Comparison of ENCODE assay signal across 8 cellular contexts in the genomic region with DNA sequence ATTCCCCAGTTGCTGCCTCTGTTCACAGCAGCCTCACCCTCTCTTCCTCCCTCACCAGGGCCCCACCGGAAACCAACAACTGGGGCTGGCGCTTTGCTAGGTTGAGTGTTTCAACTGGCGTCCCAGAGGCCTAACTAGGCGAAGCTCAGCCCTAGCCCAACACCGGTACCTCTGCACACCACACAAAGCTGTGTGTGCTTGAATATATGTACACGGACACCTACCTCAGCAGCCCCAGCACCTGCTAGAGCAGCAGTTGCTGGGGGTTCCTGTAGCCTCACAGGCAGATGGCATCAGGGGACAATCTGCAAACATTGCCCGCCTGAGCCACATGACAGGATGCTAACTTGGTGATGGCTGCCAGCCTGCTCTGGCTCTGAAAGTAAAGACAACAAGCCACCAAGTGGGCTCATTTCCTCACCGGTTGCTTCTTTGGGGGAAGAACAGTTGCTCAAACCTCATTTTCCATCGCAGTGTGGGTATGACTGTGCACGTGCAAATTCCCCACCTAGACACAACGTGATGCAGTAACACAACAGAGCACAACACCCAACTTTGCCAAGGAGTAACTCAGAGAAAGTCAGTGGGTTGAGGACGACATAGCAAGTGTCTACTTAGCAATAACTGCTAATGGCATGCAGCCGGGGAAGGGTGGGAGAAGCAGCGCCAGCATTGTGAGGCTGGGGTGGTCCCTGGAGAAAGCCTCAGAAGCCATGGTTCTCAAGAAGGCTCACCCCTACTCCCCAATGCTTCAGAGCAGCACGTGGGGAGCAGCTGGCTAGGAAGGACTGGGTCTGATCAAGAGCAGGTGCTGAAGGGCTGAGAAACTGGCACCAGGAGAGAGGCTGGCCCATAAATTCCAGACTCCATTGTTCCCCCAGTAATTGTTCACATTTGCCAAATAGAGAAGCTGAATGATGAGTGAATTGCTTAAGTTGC.
DNase-seq lines count a peak whose midpoint lies in the region; ATAC-seq and TF ChIP-seq lines count a peak whose summit lies in the region.

No MANE protein-coding gene starts in this region.

- H3K36me3 ChIP-seq in tibial nerve = no peaks in the 10 kb centered on the region

- TF ChIP-seq CTCF in tibial nerve (IDR thresholded peaks at IDR 0.05) = no peak
- no peak for TF ChIP-seq CTCF in mesothelial cell of epicardium (IDR thresholded peaks at IDR 0.05; ENCODE audit: unreplicated experiment)

- no peaks in the 10 kb centered on the region for H3K27me3 ChIP-seq in tibial nerve

- H3K4me3 Mint-ChIP-seq in mesothelial cell of epicardium = no peak overlapping the region

- H3K9me3 Mint-ChIP-seq in mesothelial cell of epicardium = peaks cover 28% of the 10 kb centered on the region

- peak; percentile 36 for ATAC-seq in GM21423 (IDR thresholded peaks at IDR 0.05; ENCODE audit: unreplicated experiment)
- peak; percentile 41 for ATAC-seq in sciatic nerve

- no peak overlapping the region for H3K27ac Mint-ChIP-seq in mesothelial cell of epicardium

- H3K4me1 ChIP-seq in tibial nerve = peaks cover 0 to 12% (median 2%) of the 10 kb centered on the region in 4 donors

- peaks cover 25% of the 10 kb centered on the region for H3K4me1 Mint-ChIP-seq in mesothelial cell of epicardium

- no peaks in the 10 kb centered on the region for H3K36me3 Mint-ChIP-seq in mesothelial cell of epicardium

- H3K4me3 ChIP-seq in tibial nerve = no peak overlapping the region

- no peaks in the 10 kb centered on the region for H3K27me3 Mint-ChIP-seq in mesothelial cell of epicardium (ENCODE audit: low read depth)

- H3K9me3 ChIP-seq in tibial nerve = no peaks in the 10 kb centered on the region

- no peak for TF ChIP-seq POLR2A in tibial nerve (IDR thresholded peaks at IDR 0.05)

- peak overlapping the region in 1 of 4 donors; percentile 59 for H3K27ac ChIP-seq in tibial nerve

- WGBS in tibial nerve, 2 donors = 74 to 79% methylated on average over 10 to 15 of the region's 15 CpGs

- intact Hi-C loops in sciatic nerve (cut with DNase I) = loop anchor here (10.0 kb wide), 1 partner anchor 117 kb away; no protein-coding TSS in a partner anchor

- no peak for TF ChIP-seq EP300 in tibial nerve (IDR thresholded peaks at IDR 0.05)

- peak; percentile 77 to 83 for DNase-seq in Kasumi-1 (lab: John Stamatoyannopoulos, UW)
- DNase-seq in activated T-cell treated with anti-CD3 and anti-CD28 coated beads, Interleukin-2, amount 50 U/mL, for 1 hour = peak; percentile 72
- no peak for DNase-seq in sciatic nerve (ENCODE audit: low spot score)
- no peak for DNase-seq in tibial nerve (ENCODE audit: low spot score in 2 of 2)
- no peak for DNase-seq in OCI-M1 (lab: John Stamatoyannopoulos, UW)
- no peak for DNase-seq in mesothelial cell of epicardium (ENCODE audit: low spot score in 2 of 2, unreplicated experiment in 2 of 2)
- DNase-seq in NCI-H1092 (lab: John Stamatoyannopoulos, UW) = no peak

Comparison
In these comparisons a context has a peak if more than half of its experiments do, and no peak if none do; other contexts are left out.
1. DNase-seq: peak in Kasumi-1 (2 of 2) and activated T-cell treated with anti-CD3 and anti-CD28 coated beads, Interleukin-2, amount 50 U/mL, for 1 hour (single experiment); none in sciatic nerve (single experiment), tibial nerve (0 of 2), OCI-M1 (single experiment), mesothelial cell of epicardium (0 of 2) and NCI-H1092 (single experiment).